ENCODE assay signal across 1 cellular context in genomic region chr1:10065344-10065685, GRCh38.
TF ChIP-seq lines count a peak whose summit lies in the region.

No MANE protein-coding gene starts in this region.

TF ChIP-seq in A549, 52 proteins besides CTCF, POLR2A, EP300 and RAD21 (continued from another document):
- TF ChIP-seq ZSCAN20 (CRISPR knock-in tag; IDR thresholded peaks at IDR 0.05) = no peak
- TF ChIP-seq TFCP2L1 (CRISPR knock-in tag; IDR thresholded peaks at IDR 0.05) = no peak
TF ChIP-seq in A549: peak in this region for 0.
